Comparison of ENCODE assay signal across 8 cellular contexts in the genomic region with DNA sequence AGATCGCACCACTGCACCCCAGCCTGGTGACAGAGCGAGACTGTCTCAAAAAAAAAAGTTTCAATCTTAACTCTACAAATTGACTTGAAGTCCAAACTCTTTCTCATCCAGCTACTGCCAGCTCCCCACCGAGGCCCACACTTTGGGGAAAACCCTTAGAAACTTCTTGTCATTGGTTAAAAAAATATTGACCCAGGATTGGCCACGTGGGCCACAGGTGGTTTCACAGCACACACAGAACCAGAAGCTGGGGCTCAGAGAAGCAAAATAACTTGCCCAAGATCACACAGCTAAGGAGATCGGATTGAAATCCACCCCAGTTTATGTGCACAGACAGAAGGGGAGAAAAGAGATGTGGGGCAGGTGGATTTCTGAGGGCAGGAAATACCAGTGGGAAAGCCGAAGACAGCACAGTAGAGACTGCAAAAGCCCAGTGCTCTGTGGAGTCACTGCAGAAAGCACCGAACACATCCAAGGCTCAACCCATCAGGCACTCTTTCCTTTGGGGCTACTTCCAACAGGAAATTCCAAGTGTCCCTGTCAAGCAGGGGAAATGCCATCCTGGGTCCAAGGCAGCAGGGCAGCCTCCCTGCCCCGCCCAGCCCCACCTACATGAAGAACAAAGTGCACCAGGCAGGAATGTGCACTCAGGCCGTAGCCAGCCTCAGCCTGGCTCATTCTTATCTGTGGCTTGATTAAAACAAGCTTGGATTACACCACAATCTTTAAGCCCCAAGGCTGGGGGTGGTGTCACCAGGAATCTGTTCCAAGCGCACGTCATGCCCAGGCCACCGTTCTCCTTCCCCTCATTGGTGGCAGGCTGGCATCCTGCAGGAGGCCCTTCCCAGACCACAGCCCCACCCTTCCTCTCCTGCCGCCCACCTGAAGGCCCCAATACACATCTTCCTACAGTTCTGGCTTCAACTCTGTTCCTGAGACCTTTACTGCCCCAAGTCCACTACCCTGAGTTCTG.
DNase-seq lines count a peak whose midpoint lies in the region; FAIRE-seq and TF ChIP-seq lines count a peak whose summit lies in the region.

No MANE protein-coding gene starts in this region.

- H3K9ac ChIP-seq in HUES48 (ENCODE audit: low read depth, low read length) (no peak overlapping the region), mesendoderm (ENCODE audit: low read length) (no peak overlapping the region)

- no peak overlapping the region for H2BK15ac ChIP-seq in mesendoderm (replicated peaks; ENCODE audit: low read depth)

- H3K36me3 ChIP-seq in HUES48 (ENCODE audit: control insufficient read depth, insufficient read depth, low read length), result no peaks in the 10 kb centered on the region
- peaks cover 1% of the 10 kb centered on the region for H3K36me3 ChIP-seq in bronchial epithelial cell (ENCODE audit: control insufficient read depth, insufficient read depth, low read length)
- H3K36me3 ChIP-seq in mesendoderm (ENCODE audit: control insufficient read depth, insufficient read depth, low read length), result no peaks in the 10 kb centered on the region

- H3K27ac ChIP-seq in HUES48 (ENCODE audit: low read depth, low read length) (peak overlapping the region; percentile 50), mesendoderm (ENCODE audit: low read depth, low read length) (no peak overlapping the region)

- H3K4me3 ChIP-seq in HUES48 (ENCODE audit: low read depth, low read length) (no peak overlapping the region), bronchial epithelial cell (ENCODE audit: low read depth, low read length) (no peak overlapping the region), mesendoderm (ENCODE audit: low read length) (no peak overlapping the region)

- H4K5ac ChIP-seq in mesendoderm (ENCODE audit: low read length), result no peak overlapping the region

- no peak overlapping the region for H2AK5ac ChIP-seq in mesendoderm (ENCODE audit: low read length)

- H3K79me2 ChIP-seq in mesendoderm (ENCODE audit: control insufficient read depth, insufficient read depth, low read length), result no peaks in the 10 kb centered on the region

- H3K18ac ChIP-seq in mesendoderm (ENCODE audit: low read length), result no peak overlapping the region

- DNase-seq in AG08395 (ENCODE audit: low spot score) (peak; percentile 77), bronchial epithelial cell (ENCODE audit: low read depth) (peak; percentile 97), mesendoderm (peak; percentile 68), T-helper 9 cell (no peak), KBM-7 (no peak), DMS53 treated with DMSO at 0.1 percent for 48 hours (lab: John Stamatoyannopoulos, UW; ENCODE audit: unreplicated experiment) (no peak)
- DNase-seq in activated effector memory CD4-positive, alpha-beta T cell treated with anti-CD3 and anti-CD28 coated beads, Interleukin-2, amount 50 U/mL, for 16 hours, result no peak

- H2BK5ac ChIP-seq in mesendoderm (ENCODE audit: low read length), result no peak overlapping the region

- FAIRE-seq in bronchial epithelial cell (lab: Jason Lieb, UNC), result peak; percentile 98

- peaks cover 66% of the 10 kb centered on the region for H3K4me1 ChIP-seq in HUES48 (ENCODE audit: control insufficient read depth, insufficient read depth, low read length)
- peaks cover 13% of the 10 kb centered on the region for H3K4me1 ChIP-seq in mesendoderm (ENCODE audit: control insufficient read depth, low read depth, low read length)

- no peak overlapping the region for H4K8ac ChIP-seq in mesendoderm (ENCODE audit: low read depth, low read length)

- no peak overlapping the region for H3K4ac ChIP-seq in mesendoderm (ENCODE audit: low read depth, low read length)

- H3K79me1 ChIP-seq in mesendoderm (ENCODE audit: low read length), result no peaks in the 10 kb centered on the region

- H3K23ac ChIP-seq in mesendoderm (ENCODE audit: low read length), result no peak overlapping the region

- in situ Hi-C loops in KBM-7 (cut with MboI; ENCODE audit: low pct_unique_long_range_greater_than_20kb, low sequenced_read_pairs), result no loop called here

- no peak overlapping the region for H2BK120ac ChIP-seq in mesendoderm (ENCODE audit: low read depth, low read length)

- WGBS in mesendoderm (ENCODE audit: extremely low coverage, insufficient coverage, low lambda C conversion rate), result no CpG with 5 or more reads among the region's 13 CpGs

- no peak overlapping the region for H3K4me2 ChIP-seq in mesendoderm (ENCODE audit: low read length)

- no peak overlapping the region for H3K56ac ChIP-seq in mesendoderm (ENCODE audit: low read length)

- no peak for TF ChIP-seq CTCF in bronchial epithelial cell (IDR thresholded peaks at IDR 0.05; ENCODE audit: insufficient read depth, low read length, severe bottlenecking)

- H3K27me3 ChIP-seq in HUES48 (ENCODE audit: control insufficient read depth, insufficient read depth, low read length) (no peaks in the 10 kb centered on the region), bronchial epithelial cell (ENCODE audit: control insufficient read depth, insufficient read depth, low read length) (no peaks in the 10 kb centered on the region), mesendoderm (ENCODE audit: insufficient read depth, low read length, poor library complexity) (no peaks in the 10 kb centered on the region)

- H3K9me3 ChIP-seq in HUES48 (ENCODE audit: control insufficient read depth, insufficient read depth, low read length), result no peaks in the 10 kb centered on the region

Comparison
In these comparisons a context has a peak if more than half of its experiments do, and no peak if none do; other contexts are left out.
1. DNase-seq: peak in AG08395 (single experiment), bronchial epithelial cell (single experiment) and mesendoderm (single experiment); none in T-helper 9 cell (single experiment), KBM-7 (single experiment), DMS53 treated with DMSO at 0.1 percent for 48 hours (single experiment) and activated effector memory CD4-positive, alpha-beta T cell treated with anti-CD3 and anti-CD28 coated beads, Interleukin-2, amount 50 U/mL, for 16 hours (single experiment).